Comparison of ENCODE assay signal across 18 cellular contexts in the genomic region with DNA sequence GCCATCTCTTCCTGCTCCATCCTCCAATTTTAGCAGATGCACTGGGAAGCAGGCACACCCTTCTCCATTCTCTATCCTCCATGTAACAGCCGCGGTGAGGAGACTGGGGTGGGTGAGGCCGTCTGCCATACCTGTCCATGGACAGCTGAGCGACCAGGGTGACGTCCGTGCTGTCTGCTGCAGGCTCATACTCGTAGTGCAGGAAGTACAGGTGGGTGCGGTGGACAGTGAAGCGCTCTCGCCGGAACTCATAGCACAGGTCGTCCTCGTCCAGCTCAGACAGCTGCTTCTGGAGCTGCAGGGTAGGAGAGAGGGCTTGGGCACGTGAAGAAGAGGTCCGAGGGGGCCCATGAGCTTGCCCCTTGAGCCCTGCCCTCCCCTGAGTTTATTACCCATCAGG.
DNase-seq lines count a peak whose midpoint lies in the region; ATAC-seq, FAIRE-seq and TF ChIP-seq lines count a peak whose summit lies in the region.
"Had no signal": no experiment of that assay in that cellular context is flagged by ENCODE, and none has a peak within 500 bp of the region (broad histone marks: within the 10 kb centered on the region; RNA-seq: fewer than 3 reads in every experiment).

No MANE protein-coding gene starts in this region.

- intact Hi-C loops in spleen (cut with DNase I; ENCODE audit: low total_unique reads) = loop anchor here (5.0 kb wide), 1 partner anchor 261 kb away; no protein-coding TSS in a partner anchor

- peaks cover 0 to 4% (median 0%) of the 10 kb centered on the region in 6 donors for H3K4me1 ChIP-seq in spleen

- FAIRE-seq in GM12891 (lab: Jason Lieb, UNC) = peak; percentile 66
- FAIRE-seq: G401.6, GM19239, H1, HepG2 had no signal

- H3K4me1 Mint-ChIP-seq in memory B cell = peaks cover 12% of the 10 kb centered on the region
- no peaks in the 10 kb centered on the region for H3K4me1 Mint-ChIP-seq in activated CD4-positive, alpha-beta memory T cell treated with anti-CD3 and anti-CD28 coated beads, Interleukin-2, amount 10 ng/mL, durations not matched to agents 7 days and 5 days
- H3K4me1 Mint-ChIP-seq: H9 had no signal

- H3K27ac Mint-ChIP-seq in memory B cell = peak overlapping the region; percentile 13
- H3K27ac Mint-ChIP-seq in activated CD4-positive, alpha-beta memory T cell treated with anti-CD3 and anti-CD28 coated beads, Interleukin-2, amount 10 ng/mL, durations not matched to agents 7 days and 5 days = no peak overlapping the region
- H3K27ac Mint-ChIP-seq: B cell; CD8-positive, alpha-beta T cell; H9 had no signal

- H3K27me3 Mint-ChIP-seq in memory B cell = peaks cover 10% of the 10 kb centered on the region
- no peaks in the 10 kb centered on the region for H3K27me3 Mint-ChIP-seq in activated CD4-positive, alpha-beta memory T cell treated with anti-CD3 and anti-CD28 coated beads, Interleukin-2, amount 10 ng/mL, durations not matched to agents 7 days and 5 days
- H3K27me3 Mint-ChIP-seq: B cell had no signal

- POLR2A ChIA-PET in activated CD4-positive, alpha-beta memory T cell treated with anti-CD3 and anti-CD28 coated beads, Interleukin-2, amount 10 ng/mL, durations not matched to agents 7 days and 5 days (lab: Charles Lee) = no interaction called here

- H3K9me3 ChIP-seq in spleen = no peaks in the 10 kb centered on the region
- H3K9me3 ChIP-seq: BLaER1 treated with 17β-estradiol and CSF1 and Interleukin-3, amounts not matched to agents 10 nM and 100 nM had no signal

- peaks cover 0 to 34% (median 0%) of the 10 kb centered on the region in 6 donors for H3K36me3 ChIP-seq in spleen

- ATAC-seq in memory B cell (ENCODE audit: low read depth) (peak; percentile 35), GM18498 (IDR thresholded peaks at IDR 0.05; ENCODE audit: unreplicated experiment) (no peak)
- ATAC-seq: CD8-positive, alpha-beta T cell; HepG2 had no signal

- DNase-seq in GM12891 (ENCODE audit: insufficient read length, low spot score) = no peak
- no peak for DNase-seq in memory B cell (ENCODE audit: low spot score in 2 of 2)
- DNase-seq in spleen = peak; percentile 67
- no peak for DNase-seq in G401 (ENCODE audit: low spot score)
- DNase-seq in activated CD4-positive, alpha-beta memory T cell treated with anti-CD3 and anti-CD28 coated beads, Interleukin-2, amount 10 ng/mL, durations not matched to agents 7 days and 5 days = no peak
- DNase-seq: Calu3; CD8-positive, alpha-beta T cell; DMS79 treated with DMSO at 0.1 percent for 48 hours; EL; H9 had no signal

- H3K27ac ChIP-seq in spleen = no peak overlapping the region
- H3K27ac ChIP-seq: BLaER1 treated with 17β-estradiol and CSF1 and Interleukin-3, amounts not matched to agents 10 nM and 100 nM had no signal

- no peak overlapping the region for H3K4me3 ChIP-seq in spleen
- H3K4me3 ChIP-seq: BLaER1 treated with 17β-estradiol and CSF1 and Interleukin-3, amounts not matched to agents 10 nM and 100 nM had no signal

- no peaks in the 10 kb centered on the region for H3K9me3 Mint-ChIP-seq in memory B cell
- peaks cover 8% of the 10 kb centered on the region for H3K9me3 Mint-ChIP-seq in activated CD4-positive, alpha-beta memory T cell treated with anti-CD3 and anti-CD28 coated beads, Interleukin-2, amount 10 ng/mL, durations not matched to agents 7 days and 5 days
- H3K9me3 Mint-ChIP-seq: H9, IgD-negative memory B cell had no signal

- peak overlapping the region; percentile 47 for H3K4me3 Mint-ChIP-seq in memory B cell
- H3K4me3 Mint-ChIP-seq in activated CD4-positive, alpha-beta memory T cell treated with anti-CD3 and anti-CD28 coated beads, Interleukin-2, amount 10 ng/mL, durations not matched to agents 7 days and 5 days = no peak overlapping the region
- H3K4me3 Mint-ChIP-seq: B cell; CD8-positive, alpha-beta T cell; H9 had no signal

- in situ Hi-C loops in G401 (cut with HindIII; ENCODE audit: low sequenced_read_pairs) = no loop called here

- H3K27me3 ChIP-seq in spleen (replicated peaks in 1 of 7) = no peaks in the 10 kb centered on the region
- H3K27me3 ChIP-seq: BLaER1 treated with 17β-estradiol and CSF1 and Interleukin-3, amounts not matched to agents 10 nM and 100 nM had no signal

- no peak for TF ChIP-seq POLR2A in GM12891 (IDR thresholded peaks at IDR 0.05; ENCODE audit: low read depth, low read length)
- TF ChIP-seq POLR2A in spleen (IDR thresholded peaks at IDR 0.05) = no peak

- CTCF ChIA-PET in activated CD4-positive, alpha-beta memory T cell treated with anti-CD3 and anti-CD28 coated beads, Interleukin-2, amount 10 ng/mL, durations not matched to agents 7 days and 5 days (lab: Charles Lee) = no interaction called here

- 76 to 85% (median 82%) methylated on average over 11 to 15 of the region's 15 CpGs for WGBS in spleen, 5 donors

- peaks cover 3% of the 10 kb centered on the region for H3K36me3 Mint-ChIP-seq in memory B cell
- no peaks in the 10 kb centered on the region for H3K36me3 Mint-ChIP-seq in activated CD4-positive, alpha-beta memory T cell treated with anti-CD3 and anti-CD28 coated beads, Interleukin-2, amount 10 ng/mL, durations not matched to agents 7 days and 5 days (ENCODE audit: low read depth)
- H3K36me3 Mint-ChIP-seq: CD8-positive, alpha-beta T cell had no signal

- no peak for TF ChIP-seq CTCF in spleen (IDR thresholded peaks at IDR 0.05 in 8 of 11, conservative IDR thresholded peaks at IDR 0.05 in 3 of 11)

TF ChIP-seq in GM12891, 5 proteins besides CTCF, POLR2A, EP300 and RAD21:
- TF ChIP-seq POLR2AphosphoS5 (IDR thresholded peaks at IDR 0.05; ENCODE audit: low read depth, low read length) = no peak
- TF ChIP-seq PAX5 (IDR thresholded peaks at IDR 0.05; ENCODE audit: insufficient read depth, low read length, severe bottlenecking) = no peak
- no peak for TF ChIP-seq SPI1 (IDR thresholded peaks at IDR 0.05; ENCODE audit: low read depth, low read length)
- TF ChIP-seq TAF1 (IDR thresholded peaks at IDR 0.05; ENCODE audit: low read depth, low read length) = no peak
- no peak for TF ChIP-seq POU2F2 (IDR thresholded peaks at IDR 0.05; ENCODE audit: low read depth, low read length)
